In genomic region chr9:38392235-38393127, GRCh38 we compare ENCODE assay signal across 8 cellular contexts. TPM values are rescaled to one million over a fixed set of nuclear protein-coding genes. Genes with fewer than 3 reads are reported as not detected.
A peak's percentile ranks its signal among the peaks of the same experiment; 100 is the strongest.
DNase-seq lines count a peak whose midpoint lies in the region; ATAC-seq and TF ChIP-seq lines count a peak whose summit lies in the region.

ALDH1B1 (plus strand) TSS chr9:38392702; CDS start chr9:38395749, 3,047 bp downstream.

- H3K4me3 ChIP-seq in effector memory CD4-positive, alpha-beta T cell (ENCODE audit: insufficient read depth, low read depth, low read length, poor library complexity, severe bottlenecking) = peak within 1 kb of the TSS; percentile 82

- H3K36me3 Mint-ChIP-seq in CD14-positive monocyte (peaks cover 15 to 17% of the 10 kb centered on the region in 2 donors), memory B cell (peaks cover 17% of the 10 kb centered on the region)
- H3K36me3 Mint-ChIP-seq in activated CD4-positive, alpha-beta memory T cell treated with anti-CD3 and anti-CD28 coated beads, Interleukin-2, amount 10 ng/mL, durations not matched to agents 7 days and 5 days (ENCODE audit: low read depth) = peaks cover 10% of the 10 kb centered on the region

- no peak for TF ChIP-seq CTCF in CD14-positive monocyte (IDR thresholded peaks at IDR 0.05)

- peaks cover 2 to 10% (median 8%) of the 10 kb centered on the region in 3 donors for H3K27me3 Mint-ChIP-seq in CD14-positive monocyte (ENCODE audit: low read depth in 3 of 3)
- H3K27me3 Mint-ChIP-seq in activated CD4-positive, alpha-beta memory T cell treated with anti-CD3 and anti-CD28 coated beads, Interleukin-2, amount 10 ng/mL, durations not matched to agents 7 days and 5 days = peaks cover 10% of the 10 kb centered on the region
- H3K27me3 Mint-ChIP-seq in memory B cell = peaks cover 2% of the 10 kb centered on the region

- intact Hi-C loops in CD14-positive monocyte (cut with micrococcal nuclease) = loop anchor here (10.0 kb wide), 2 partner anchors 478 to 638 kb away; partner anchors contain the start of gene TRMT10B (in 1 of the 2)

- no peaks in the 10 kb centered on the region for H3K9me3 ChIP-seq in effector memory CD4-positive, alpha-beta T cell (ENCODE audit: control insufficient read depth, low read length)

- peak within 1 kb of the TSS; percentile 31 for H3K27ac ChIP-seq in effector memory CD4-positive, alpha-beta T cell (ENCODE audit: insufficient read depth, low read length, poor library complexity, severe bottlenecking)

- H3K4me1 ChIP-seq in effector memory CD4-positive, alpha-beta T cell (ENCODE audit: control insufficient read depth, insufficient read depth, low read length, poor library complexity, severe bottlenecking) = peaks cover 12% of the 10 kb centered on the region

- H3K4me1 Mint-ChIP-seq in CD14-positive monocyte = peaks cover 18% of the 10 kb centered on the region
- peaks cover 21% of the 10 kb centered on the region for H3K4me1 Mint-ChIP-seq in activated CD4-positive, alpha-beta memory T cell treated with anti-CD3 and anti-CD28 coated beads, Interleukin-2, amount 10 ng/mL, durations not matched to agents 7 days and 5 days
- H3K4me1 Mint-ChIP-seq in memory B cell = peaks cover 18% of the 10 kb centered on the region

- H3K27ac Mint-ChIP-seq in CD14-positive monocyte (peak within 1 kb of the TSS; percentile 76 to 93 (median 84)), memory B cell (peak within 1 kb of the TSS; percentile 85)
- peak within 1 kb of the TSS; percentile 68 for H3K27ac Mint-ChIP-seq in activated CD4-positive, alpha-beta memory T cell treated with anti-CD3 and anti-CD28 coated beads, Interleukin-2, amount 10 ng/mL, durations not matched to agents 7 days and 5 days

- POLR2A ChIA-PET in activated CD4-positive, alpha-beta memory T cell treated with anti-CD3 and anti-CD28 coated beads, Interleukin-2, amount 10 ng/mL, durations not matched to agents 7 days and 5 days (lab: Charles Lee) = interaction anchor here (1.3 kb wide), 1 partner anchor 9 kb away, joined by 4 read pairs; no protein-coding TSS in a partner anchor

- H3K36me3 ChIP-seq in effector memory CD4-positive, alpha-beta T cell (ENCODE audit: control insufficient read depth, insufficient read depth, low read length) = peaks cover 14% of the 10 kb centered on the region

- H3K4me3 Mint-ChIP-seq in CD14-positive monocyte (peak within 1 kb of the TSS; percentile 94 to 97), memory B cell (peak within 1 kb of the TSS; percentile 91)
- peak within 1 kb of the TSS; percentile 88 for H3K4me3 Mint-ChIP-seq in activated CD4-positive, alpha-beta memory T cell treated with anti-CD3 and anti-CD28 coated beads, Interleukin-2, amount 10 ng/mL, durations not matched to agents 7 days and 5 days

- DNase-seq in CD14-positive monocyte (ENCODE audit: low spot score) (peak; percentile 79), NCI-H748 treated with DMSO at 0.1 percent for 48 hours (lab: John Stamatoyannopoulos, UW) (peak; percentile 83), memory B cell (ENCODE audit: low spot score in 2 of 2) (peak; percentile 20 to 50)
- DNase-seq in activated CD4-positive, alpha-beta memory T cell treated with anti-CD3 and anti-CD28 coated beads, Interleukin-2, amount 10 ng/mL, durations not matched to agents 7 days and 5 days = peak; percentile 76
- peak; percentile 29 to 44 (median 39) for DNase-seq in effector memory CD4-positive, alpha-beta T cell
- peak; percentile 60 for DNase-seq in stimulated activated CD8-positive, alpha-beta memory T cell treated with anti-CD3 and anti-CD28 coated beads, Interleukin-12 subunit alpha, Interleukin-12 subunit beta, amount 100 ng/mL, for 4 hours (ENCODE audit: low read depth)

- H3K9me3 Mint-ChIP-seq in CD14-positive monocyte = peaks cover 0 to 3% (median 0%) of the 10 kb centered on the region in 7 donors
- H3K9me3 Mint-ChIP-seq in activated CD4-positive, alpha-beta memory T cell treated with anti-CD3 and anti-CD28 coated beads, Interleukin-2, amount 10 ng/mL, durations not matched to agents 7 days and 5 days = no peaks in the 10 kb centered on the region
- H3K9me3 Mint-ChIP-seq in memory B cell = no peaks in the 10 kb centered on the region

- H3K27me3 ChIP-seq in effector memory CD4-positive, alpha-beta T cell (replicated peaks; ENCODE audit: control insufficient read depth, insufficient read depth, low read length, poor library complexity, severe bottlenecking) = no peaks in the 10 kb centered on the region

- peak; percentile 99 for ATAC-seq in HG03354 (IDR thresholded peaks at IDR 0.05; ENCODE audit: poor library complexity, severe bottlenecking, unreplicated experiment)
- ATAC-seq in memory B cell (ENCODE audit: low read depth) = peak; percentile 95

- peak; percentile 68 for TF ChIP-seq POLR2A in GM19099 (IDR thresholded peaks at IDR 0.05; ENCODE audit: extremely low read depth, insufficient read length, low read depth)

- CTCF ChIA-PET in activated CD4-positive, alpha-beta memory T cell treated with anti-CD3 and anti-CD28 coated beads, Interleukin-2, amount 10 ng/mL, durations not matched to agents 7 days and 5 days (lab: Charles Lee) = no interaction called here

RNA-seq across cellular contexts. Expression of gene ALDH1B1, which starts in this region (rescaled TPM):
- 1 to 10 TPM; 3.8 to 4.5 TPM for polyA plus RNA-seq in CD14-positive monocyte
- 1 to 10 TPM; 7.7 to 8.4 TPM for total RNA-seq in activated CD4-positive, alpha-beta memory T cell treated with anti-CD3 and anti-CD28 coated beads, Interleukin-2, amount 10 ng/mL, durations not matched to agents 7 days and 5 days

Comparison
In these comparisons a context has a peak if more than half of its experiments do, and no peak if none do; other contexts are left out.
1. Peak in every context shown above with its lines: DNase-seq, ATAC-seq, H3K4me3 ChIP-seq and H3K27ac ChIP-seq.